25 cellular contexts compared by ENCODE assay signal in the genomic region with DNA sequence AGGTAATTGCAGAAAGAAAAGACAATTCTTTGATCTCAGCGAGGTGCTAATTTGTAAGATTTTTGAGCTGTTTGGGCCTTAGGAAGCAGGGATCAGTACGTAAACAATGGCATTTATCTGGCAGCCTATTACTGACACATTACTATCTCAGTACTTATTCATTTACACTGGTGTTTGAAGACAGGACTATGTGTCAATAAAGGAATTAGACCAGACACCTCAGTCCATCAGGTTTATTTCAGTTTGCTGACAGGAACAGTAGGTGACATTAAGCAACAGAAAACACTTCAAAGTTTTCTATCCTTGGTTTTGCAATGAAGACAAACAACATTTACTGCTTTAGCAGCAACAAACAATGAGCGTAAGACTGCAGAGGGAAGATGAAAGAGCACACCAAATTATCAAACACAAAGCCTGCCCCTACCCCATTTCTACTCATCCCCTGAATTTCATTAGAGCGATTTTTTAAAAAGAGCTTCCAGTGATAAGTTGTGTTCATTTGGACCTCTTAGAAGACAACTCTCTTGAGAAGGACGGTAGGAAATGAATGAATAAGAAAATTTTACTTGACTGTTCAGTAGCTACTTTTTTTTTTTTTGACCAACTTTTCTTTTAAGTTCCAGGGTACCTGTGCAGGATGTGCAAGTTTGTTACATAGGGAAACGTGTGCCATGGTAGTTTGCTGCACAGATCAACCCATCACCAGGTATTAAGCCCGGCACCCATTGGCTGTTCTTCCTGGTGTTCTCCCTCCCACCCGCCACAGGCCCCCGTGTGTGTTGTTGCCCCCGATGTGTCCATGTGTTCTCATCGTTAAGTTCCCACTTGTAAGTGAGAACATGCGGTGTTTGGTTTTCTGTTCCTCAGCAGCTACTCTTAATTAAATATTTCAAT.
DNase-seq lines count a peak whose midpoint lies in the region; ATAC-seq, FAIRE-seq and TF ChIP-seq lines count a peak whose summit lies in the region.
"Had no signal": no experiment of that assay in that cellular context is flagged by ENCODE, and none has a peak within 500 bp of the region (broad histone marks: within the 10 kb centered on the region; RNA-seq: fewer than 3 reads in every experiment).

No MANE protein-coding gene starts in this region.

- 52% methylated on average over 12 of the region's 12 CpGs for WGBS in HepG2 (ENCODE audit: low lambda C conversion rate)
- 32% methylated on average over 12 of the region's 12 CpGs for WGBS in right lobe of liver (ENCODE audit: insufficient coverage, low coverage, low lambda C conversion rate, missing lambda C conversion rate)

- CTCF ChIA-PET in HepG2 (lab: Yijun Ruan, JAX; ENCODE audit: low intra/inter-chr PET ratio, low total read pairs) (no interaction called here), Panc1 (lab: Charles Lee) (no interaction called here)

- peak; percentile 74 for DNase-seq in HepG2 (ENCODE audit: low spot score)
- no peak for DNase-seq in right lobe of liver
- DNase-seq in Panc1 (ENCODE audit: low read depth, low spot score) = no peak
- no peak for DNase-seq in foreskin keratinocyte
- no peak for DNase-seq in urothelium cell line (ENCODE audit: low spot score)
- no peak for DNase-seq in caudate nucleus (lab: John Stamatoyannopoulos, UW)
- no peak for DNase-seq in NCI-H2081 (lab: John Stamatoyannopoulos, UW)
- no peak for DNase-seq in stimulated activated naive B cell treated with anti-CD40 and anti-IgM and Interleukin-4, amounts not matched to agents 10 μg/mL and 1 μg/mL and 100 μg/mL, for 72 hours
- DNase-seq: effector memory CD8-positive, alpha-beta T cell; NCI-H1048; NCI-H2029 treated with DMSO at 0.1 percent for 48 hours; NK-92 treated with Interleukin-12 subunit alpha and Interleukin-12 subunit beta, amount 100 ng/mL, for 24 hours; stimulated activated CD4-positive, alpha-beta T cell treated with anti-CD3 and anti-CD28 coated beads, Interleukin-2, amount 100 ng/mL, for 24 hours; WERI-Rb-1 had no signal

- TF ChIP-seq POLR2A in HepG2 (IDR thresholded peaks at IDR 0.05; ENCODE audit: insufficient read depth in 1 of 2, low read depth in 2 of 2, low read length in 2 of 2) (no peak), right lobe of liver (IDR thresholded peaks at IDR 0.05) (no peak)

- H3K36me3 Mint-ChIP-seq in stimulated activated naive B cell treated with anti-CD40 and anti-IgM and Interleukin-4, amounts not matched to agents 10 μg/mL and 1 μg/mL and 100 μg/mL, for 72 hours = no peaks in the 10 kb centered on the region
- H3K36me3 Mint-ChIP-seq: activated naive CD8-positive, alpha-beta T cell; stimulated activated effector memory CD8-positive, alpha-beta T cell treated with anti-CD3 and anti-CD28 coated beads, Interleukin-12 subunit alpha, Interleukin-12 subunit beta, amount 100 ng/mL, for 72 hours had no signal

- no peaks in the 10 kb centered on the region for H3K9me3 Mint-ChIP-seq in stimulated activated naive B cell treated with anti-CD40 and anti-IgM and Interleukin-4, amounts not matched to agents 10 μg/mL and 1 μg/mL and 100 μg/mL, for 72 hours
- H3K9me3 Mint-ChIP-seq: activated T-helper 2 cell treated with anti-CD3 and anti-CD28 coated beads, Interferon-gamma antibody, Interleukin-2, Interleukin-4, amounts not matched to agents 10 μg/mL and 5 μg/mL and 100 μg/mL, durations not matched to agents 14 hours and 24 hours and 36 hours; neural crest cell had no signal

- peak overlapping the region; percentile 9 for H3K27ac ChIP-seq in HepG2 (ENCODE audit: extremely low read length, insufficient read depth, low read length)
- no peak overlapping the region for H3K27ac ChIP-seq in right lobe of liver
- H3K27ac ChIP-seq in Panc1 (ENCODE audit: low read length) = peak overlapping the region; percentile 98
- H3K27ac ChIP-seq in foreskin keratinocyte = peak overlapping the region; percentile 26
- no peak overlapping the region for H3K27ac ChIP-seq in caudate nucleus (ENCODE audit: low read depth, low read length)
- H3K27ac ChIP-seq: C4-2B, KMS-11, suprapubic skin, vagina, WERI-Rb-1 had no signal

- no peak for TF ChIP-seq CTCF in HepG2 (CRISPR knock-in tag; IDR thresholded peaks at IDR 0.05)
- no peak for TF ChIP-seq CTCF in right lobe of liver (IDR thresholded peaks at IDR 0.05)
- TF ChIP-seq CTCF in Panc1 (IDR thresholded peaks at IDR 0.05) = no peak
- no peak for TF ChIP-seq CTCF in foreskin keratinocyte (conservative IDR thresholded peaks at IDR 0.05)

- H3K36me3 ChIP-seq in HepG2 (replicated peaks in 1 of 2; ENCODE audit: control insufficient read depth in 1 of 2, insufficient read depth in 2 of 2, low read length in 2 of 2) = no peaks in the 10 kb centered on the region
- no peaks in the 10 kb centered on the region for H3K36me3 ChIP-seq in right lobe of liver
- H3K36me3 ChIP-seq in Panc1 (ENCODE audit: control insufficient read depth, insufficient read depth, low read length) = no peaks in the 10 kb centered on the region
- H3K36me3 ChIP-seq: suprapubic skin, vagina, WERI-Rb-1 had no signal

- no peak overlapping the region for H3K9ac ChIP-seq in HepG2 (ENCODE audit: insufficient read depth, low read depth, low read length)
- H3K9ac ChIP-seq: KMS-11 had no signal

- ATAC-seq in HepG2 = peak; percentile 91
- no peak for ATAC-seq in right lobe of liver
- ATAC-seq in Panc1 = no peak
- ATAC-seq in foreskin keratinocyte = no peak
- ATAC-seq in stimulated activated naive B cell treated with anti-CD40 and anti-IgM and Interleukin-4, amounts not matched to agents 10 μg/mL and 1 μg/mL and 100 μg/mL, for 72 hours (replicated peaks) = no peak
- ATAC-seq: effector memory CD8-positive, alpha-beta T cell; stimulated activated effector memory CD8-positive, alpha-beta T cell treated with anti-CD3 and anti-CD28 coated beads, Interleukin-12 subunit alpha, Interleukin-12 subunit beta, amount 100 ng/mL, for 72 hours had no signal

- TF ChIP-seq EP300 in HepG2 (IDR thresholded peaks at IDR 0.05; ENCODE audit: low read depth in 2 of 2, low read length in 2 of 2) (peak; percentile 77 to 98; a peak in 3 of 4 replicates), HepG2 (CRISPR knock-in tag; IDR thresholded peaks at IDR 0.05; ENCODE audit: borderline replicate concordance) (peak; percentile 97)

- H3K27me3 Mint-ChIP-seq in stimulated activated naive B cell treated with anti-CD40 and anti-IgM and Interleukin-4, amounts not matched to agents 10 μg/mL and 1 μg/mL and 100 μg/mL, for 72 hours = no peaks in the 10 kb centered on the region
- H3K27me3 Mint-ChIP-seq: activated naive CD8-positive, alpha-beta T cell; effector memory CD8-positive, alpha-beta T cell had no signal

- no peaks in the 10 kb centered on the region for H4K20me1 ChIP-seq in HepG2 (ENCODE audit: insufficient read depth, low read length)

- BruUV-seq in HepG2 (replicated peaks; lab: Mats Ljungman, UMichigan) = no TSS peak
- BruUV-seq in Panc1 (replicated peaks; lab: Mats Ljungman, UMichigan) = no TSS peak

- H3K4me1 ChIP-seq in HepG2 (ENCODE audit: insufficient read depth, low read length) = peaks cover 24% of the 10 kb centered on the region
- no peaks in the 10 kb centered on the region for H3K4me1 ChIP-seq in right lobe of liver
- H3K4me1 ChIP-seq in Panc1 (ENCODE audit: control insufficient read depth, insufficient read depth, low read length) = no peaks in the 10 kb centered on the region
- peaks cover 40% of the 10 kb centered on the region for H3K4me1 ChIP-seq in foreskin keratinocyte
- H3K4me1 ChIP-seq: suprapubic skin had no signal

- H3K9me3 ChIP-seq in HepG2 (ENCODE audit: low read length) (no peaks in the 10 kb centered on the region), right lobe of liver (no peaks in the 10 kb centered on the region), Panc1 (ENCODE audit: control insufficient read depth, insufficient read depth, low read depth, low read length) (peaks cover 57% of the 10 kb centered on the region; the same call in 1 of the 2 replicates)
- H3K9me3 ChIP-seq: suprapubic skin, vagina had no signal

- FAIRE-seq in HepG2 (lab: Jason Lieb, UNC) (peak; percentile 95), urothelium cell line (lab: Jason Lieb, UNC) (peak; percentile 52)
- FAIRE-seq: D721Med, RCC 7860 had no signal

- H3K4me1 Mint-ChIP-seq in stimulated activated naive B cell treated with anti-CD40 and anti-IgM and Interleukin-4, amounts not matched to agents 10 μg/mL and 1 μg/mL and 100 μg/mL, for 72 hours = no peaks in the 10 kb centered on the region
- H3K4me1 Mint-ChIP-seq: stimulated activated effector memory CD8-positive, alpha-beta T cell treated with anti-CD3 and anti-CD28 coated beads, Interleukin-12 subunit alpha, Interleukin-12 subunit beta, amount 100 ng/mL, for 72 hours had no signal

- H2AFZ ChIP-seq in HepG2 (ENCODE audit: low read length) = no peak overlapping the region

- H3K4me2 ChIP-seq in HepG2 (ENCODE audit: low read depth, low read length) = peak overlapping the region; percentile 10
- H3K4me2 ChIP-seq: KMS-11 had no signal

- no peak overlapping the region for H3K4me3 Mint-ChIP-seq in stimulated activated naive B cell treated with anti-CD40 and anti-IgM and Interleukin-4, amounts not matched to agents 10 μg/mL and 1 μg/mL and 100 μg/mL, for 72 hours
- H3K4me3 Mint-ChIP-seq: activated naive CD8-positive, alpha-beta T cell; effector memory CD8-positive, alpha-beta T cell; neural crest cell; stimulated activated effector memory CD8-positive, alpha-beta T cell treated with anti-CD3 and anti-CD28 coated beads, Interleukin-12 subunit alpha, Interleukin-12 subunit beta, amount 100 ng/mL, for 72 hours had no signal

- H3K4me3 ChIP-seq in HepG2 (replicated peaks in 1 of 3; ENCODE audit: insufficient read depth in 1 of 3, low read depth in 2 of 3, low read length in 3 of 3) = no peak overlapping the region
- no peak overlapping the region for H3K4me3 ChIP-seq in right lobe of liver
- H3K4me3 ChIP-seq in Panc1 (ENCODE audit: low read depth in 2 of 2, low read length in 2 of 2) = no peak overlapping the region
- H3K4me3 ChIP-seq: skin epidermis, suprapubic skin, vagina had no signal

- H3K27me3 ChIP-seq in HepG2 (ENCODE audit: control insufficient read depth in 1 of 2, insufficient read depth in 2 of 2, low read length in 2 of 2) (no peaks in the 10 kb centered on the region), right lobe of liver (no peaks in the 10 kb centered on the region), Panc1 (ENCODE audit: control insufficient read depth, insufficient read depth, low read length) (no peaks in the 10 kb centered on the region), foreskin keratinocyte (no peaks in the 10 kb centered on the region)
- H3K27me3 ChIP-seq: suprapubic skin, vagina had no signal

- POLR2A ChIA-PET in HepG2 (lab: Yijun Ruan, JAX) = interaction anchor here (0.8 kb wide), 1 partner anchor 139 kb away, joined by 3 read pairs; a partner anchor contains a TSS
- POLR2A ChIA-PET in Panc1 (lab: Charles Lee) = interaction anchor here (0.7 kb wide), 2 partner anchors 159 to 756 kb away, joined by 3 to 5 read pairs; no protein-coding TSS in a partner anchor

- in situ Hi-C loops in HepG2 (cut with HindIII; ENCODE audit: extremely low pct_ligation_motif_present, low pct_unique_long_range_greater_than_20kb) = no loop called here
- in situ Hi-C loops in Panc1 (cut with HindIII; ENCODE audit: low pct_unique_long_range_greater_than_20kb, low sequenced_read_pairs) = no loop called here

- intact Hi-C loops in HepG2 (cut with micrococcal nuclease; ENCODE audit: unreplicated experiment) (no loop called here), right lobe of liver (cut with DNase I) (no loop called here), Panc1 (cut with micrococcal nuclease; ENCODE audit: unreplicated experiment) (no loop called here)

- TF ChIP-seq RAD21 in HepG2 (CRISPR knock-in tag; IDR thresholded peaks at IDR 0.05) = no peak

- H3K27ac Mint-ChIP-seq in stimulated activated naive B cell treated with anti-CD40 and anti-IgM and Interleukin-4, amounts not matched to agents 10 μg/mL and 1 μg/mL and 100 μg/mL, for 72 hours = no peak overlapping the region
- H3K27ac Mint-ChIP-seq: activated naive CD8-positive, alpha-beta T cell; activated T-helper 2 cell treated with anti-CD3 and anti-CD28 coated beads, Interferon-gamma antibody, Interleukin-2, Interleukin-4, amounts not matched to agents 10 μg/mL and 5 μg/mL and 100 μg/mL, durations not matched to agents 14 hours and 24 hours and 36 hours; effector memory CD8-positive, alpha-beta T cell; stimulated activated effector memory CD8-positive, alpha-beta T cell treated with anti-CD3 and anti-CD28 coated beads, Interleukin-12 subunit alpha, Interleukin-12 subunit beta, amount 100 ng/mL, for 72 hours had no signal

- H3K79me2 ChIP-seq in HepG2 (ENCODE audit: insufficient read depth, low read length) = no peaks in the 10 kb centered on the region

Comparison
In these comparisons a context has a peak if more than half of its experiments do, and no peak if none do; other contexts are left out.
1. H3K27ac ChIP-seq: peak in HepG2 (single experiment), Panc1 (single experiment) and foreskin keratinocyte (single experiment); none in right lobe of liver (0 of 3) and caudate nucleus (single experiment).